Comparison of ENCODE assay signal across 6 cellular contexts in genomic region chr2:240557101-240557751, GRCh38. TPM values are rescaled to one million over a fixed set of nuclear protein-coding genes. Genes with fewer than 3 reads are reported as not detected.
DNase-seq lines count a peak whose midpoint lies in the region; ATAC-seq and TF ChIP-seq lines count a peak whose summit lies in the region.

No MANE protein-coding gene starts in this region.

- WGBS in IMR-90 (ENCODE audit: extremely low coverage in 2 of 2, insufficient read length in 1 of 2), 2 experiments, result 24% methylated on average over 14 of the region's 51 CpGs; no CpG with 5 or more reads in 1 of the 2 experiments
- WGBS in ectodermal cell, 2 experiments, result 63% methylated on average over 51 of the region's 51 CpGs

- H3K9ac ChIP-seq in IMR-90 (ENCODE audit: low read depth, low read length), result no peak overlapping the region

- H3K4me2 ChIP-seq in IMR-90 (ENCODE audit: low read depth, low read length), result peak overlapping the region; percentile 19; the same call in 1 of the 2 replicates

- H3K4me1 ChIP-seq in IMR-90 (ENCODE audit: control insufficient read depth, insufficient read depth, low read length) (peaks cover 5% of the 10 kb centered on the region), ectodermal cell (ENCODE audit: control insufficient read depth, insufficient read depth, low read length) (no peaks in the 10 kb centered on the region)

- H2AFZ ChIP-seq in IMR-90 (replicated peaks; ENCODE audit: low read length, poor library complexity), result peak overlapping the region; percentile 74

- H4K91ac ChIP-seq in IMR-90 (ENCODE audit: insufficient read depth, low read depth, low read length), result no peak overlapping the region

- H3K79me1 ChIP-seq in IMR-90 (ENCODE audit: low read depth in 1 of 2, low read length in 2 of 2), result peaks cover 29 to 58% of the 10 kb centered on the region in 2 experiments

- H4K8ac ChIP-seq in IMR-90 (ENCODE audit: low read depth in 2 of 2, low read length in 2 of 2), result no peak overlapping the region

- intact Hi-C loops in IMR-90 (cut with micrococcal nuclease), result no loop called here

- peaks cover 26% of the 10 kb centered on the region for H4K20me1 ChIP-seq in IMR-90 (ENCODE audit: insufficient read depth, low read length)

- H3K27ac ChIP-seq in IMR-90 (ENCODE audit: insufficient read depth, low read length) (no peak overlapping the region), ectodermal cell (ENCODE audit: insufficient read depth, low read depth, low read length, poor library complexity, severe bottlenecking) (no peak overlapping the region)

- no peak for TF ChIP-seq POLR2A in IMR-90 (IDR thresholded peaks at IDR 0.05; ENCODE audit: low read depth, low read length)

- no peak overlapping the region for H3K4ac ChIP-seq in IMR-90 (ENCODE audit: low read depth, low read length)

- H2BK15ac ChIP-seq in IMR-90 (ENCODE audit: low read depth, low read length), result no peak overlapping the region

- BruUV-seq in IMR-90 (replicated peaks; lab: Mats Ljungman, UMichigan), result no TSS peak

- H3K23ac ChIP-seq in IMR-90 (ENCODE audit: low read depth, low read length), result no peak overlapping the region

- H3K27me3 ChIP-seq in IMR-90 (ENCODE audit: control insufficient read depth, insufficient read depth, low read length) (no peaks in the 10 kb centered on the region), ectodermal cell (ENCODE audit: control insufficient read depth, insufficient read depth, low read length, poor library complexity, severe bottlenecking) (peaks cover 28% of the 10 kb centered on the region)

- ATAC-seq in IMR-90 (ENCODE audit: low read depth) (no peak), GM21423 (IDR thresholded peaks at IDR 0.05; ENCODE audit: unreplicated experiment) (no peak)

- TF ChIP-seq CTCF in IMR-90 (conservative IDR thresholded peaks at IDR 0.05; ENCODE audit: low read depth, low read length), result no peak

- peak overlapping the region; percentile 58 for H2AK9ac ChIP-seq in IMR-90 (replicated peaks; ENCODE audit: low read depth, low read length, poor library complexity)

- no peak overlapping the region for H3K18ac ChIP-seq in IMR-90 (ENCODE audit: low read depth, low read length)

- H3K56ac ChIP-seq in IMR-90 (ENCODE audit: extremely low read depth, insufficient read depth, low read length), result no peak overlapping the region

- no peak overlapping the region for H4K5ac ChIP-seq in IMR-90 (ENCODE audit: low read depth, low read length)

- DNase-seq in IMR-90 (no peak), retina (peak; percentile 68), NCI-H345 (lab: John Stamatoyannopoulos, UW) (no peak), hepatic stellate cell (ENCODE audit: low spot score) (no peak)

- in situ Hi-C loops in IMR-90 (cut with MboI; ENCODE audit: low sequenced_read_pairs), result no loop called here

- H2BK20ac ChIP-seq in IMR-90 (ENCODE audit: low read depth, low read length), result no peak overlapping the region

- CTCF ChIA-PET in IMR-90 (lab: Yijun Ruan, JAX), result no interaction called here

- dilution Hi-C loops in IMR-90 (cut with HindIII; ENCODE audit: low sequenced_read_pairs, unreplicated experiment), result no loop called here

- H2BK5ac ChIP-seq in IMR-90 (ENCODE audit: low read depth, low read length, poor library complexity, severe bottlenecking), result no peak overlapping the region

- peak overlapping the region; percentile 7; the same call in 1 of the 2 replicates for H3K4me3 ChIP-seq in IMR-90 (ENCODE audit: insufficient read depth, low read depth, low read length)
- H3K4me3 ChIP-seq in ectodermal cell (ENCODE audit: insufficient read depth, low read depth, low read length), result peak overlapping the region; percentile 32

- H3K9me3 ChIP-seq in IMR-90 (ENCODE audit: control insufficient read depth, insufficient read depth, low read length) (no peaks in the 10 kb centered on the region), ectodermal cell (ENCODE audit: control insufficient read depth, low read length) (no peaks in the 10 kb centered on the region)

- no peak overlapping the region for H2AK5ac ChIP-seq in IMR-90 (ENCODE audit: low read depth, low read length)

- no peak overlapping the region for H2BK120ac ChIP-seq in IMR-90 (ENCODE audit: low read depth, low read length)

- POLR2A ChIA-PET in IMR-90 (lab: Charles Lee; ENCODE audit: unreplicated experiment), result no interaction called here

- peaks cover 26% of the 10 kb centered on the region for H3K9me1 ChIP-seq in IMR-90 (ENCODE audit: insufficient read depth, low read length)

- H3K36me3 ChIP-seq in IMR-90 (ENCODE audit: control insufficient read depth, insufficient read depth, low read length) (peaks cover 7% of the 10 kb centered on the region), ectodermal cell (ENCODE audit: control insufficient read depth, insufficient read depth, low read length) (no peaks in the 10 kb centered on the region)

- H3K14ac ChIP-seq in IMR-90 (replicated peaks; ENCODE audit: low read depth, low read length), result no peak overlapping the region

- no peak for TF ChIP-seq RAD21 in IMR-90 (IDR thresholded peaks at IDR 0.05; ENCODE audit: low read length)

TF ChIP-seq in IMR-90, 13 proteins besides CTCF, POLR2A, EP300 and RAD21:
- TF ChIP-seq MAFK (IDR thresholded peaks at IDR 0.05; ENCODE audit: low read depth, low read length) (no peak), MXI1 (IDR thresholded peaks at IDR 0.05; ENCODE audit: borderline replicate concordance, low read depth, low read length) (no peak; the same call in 1 of the 2 replicates), CHD1 (IDR thresholded peaks at IDR 0.05; ENCODE audit: low read depth, low read length) (no peak), SMC3 (IDR thresholded peaks at IDR 0.05; ENCODE audit: low read depth, low read length) (no peak), RFX5 (IDR thresholded peaks at IDR 0.05; ENCODE audit: low read depth, low read length) (no peak), NFE2L2 (IDR thresholded peaks at IDR 0.05; ENCODE audit: low read depth, low read length) (no peak), BHLHE40 (IDR thresholded peaks at IDR 0.05; ENCODE audit: low read depth, low read length) (no peak), CEBPB (IDR thresholded peaks at IDR 0.05; ENCODE audit: low read depth, low read length) (no peak), MAZ (IDR thresholded peaks at IDR 0.05; ENCODE audit: borderline replicate concordance, low read depth, low read length) (no peak), USF2 (IDR thresholded peaks at IDR 0.05; ENCODE audit: low read depth, low read length) (no peak), RCOR1 (IDR thresholded peaks at IDR 0.05; ENCODE audit: insufficient replicate concordance, low read length) (no peak), ELK1 (IDR thresholded peaks at IDR 0.05; ENCODE audit: borderline replicate concordance, low read depth, low read length) (no peak), FOS (IDR thresholded peaks at IDR 0.05; ENCODE audit: low read depth, low read length) (no peak)
TF ChIP-seq in IMR-90: peak in this region for 0.

RNA-seq across cellular contexts. Expression of gene ANKMY1, which starts 0.6 kb away (rescaled TPM):
- total RNA-seq in IMR-90 (2012; rRNA removed), result 2.9 and 3.3 TPM in 2 replicates
- 4.1 and 5.5 TPM in 2 replicates for polyA plus RNA-seq in IMR-90 (2012; rRNA removed)
- polyA plus RNA-seq in IMR-90 (2012; cell fraction: cytosol; rRNA removed), result 2.3 and 2.6 TPM in 2 replicates
- 16.4 and 17.5 TPM in 2 replicates for polyA plus RNA-seq in IMR-90 (2012; cell fraction: nucleus; rRNA removed; ENCODE audit: low replicate concordance)
- polyA plus RNA-seq in ectodermal cell (2013, experiment 1 of 4), result 8.2 TPM
- polyA plus RNA-seq in ectodermal cell (2013, experiment 2 of 4), result 10.6 TPM
- polyA plus RNA-seq in ectodermal cell (2013, experiment 3 of 4), result 6.5 TPM
- polyA plus RNA-seq in ectodermal cell (2013, experiment 4 of 4), result 6.9 TPM

RNA-seq across cellular contexts. Expression of gene DUSP28, which starts 2.9 kb away (rescaled TPM):
- 1.1 and 2.5 TPM in 2 replicates for total RNA-seq in IMR-90 (2012; rRNA removed)
- 3.3 TPM in 2 replicates for polyA plus RNA-seq in IMR-90 (2012; rRNA removed)
- 3.0 and 3.2 TPM in 2 replicates for polyA plus RNA-seq in IMR-90 (2012; cell fraction: cytosol; rRNA removed)
- 2.6 and 5.3 TPM in 2 replicates for polyA plus RNA-seq in IMR-90 (2012; cell fraction: nucleus; rRNA removed; ENCODE audit: low replicate concordance)
- 4.4 TPM for polyA plus RNA-seq in ectodermal cell (2013, experiment 1 of 4)
- 7.3 TPM for polyA plus RNA-seq in ectodermal cell (2013, experiment 2 of 4)
- 5.4 TPM for polyA plus RNA-seq in ectodermal cell (2013, experiment 3 of 4)
- polyA plus RNA-seq in ectodermal cell (2013, experiment 4 of 4), result 6.4 TPM

RNA-seq across cellular contexts. Expression of gene RNPEPL1, which starts 11.1 kb away (rescaled TPM):
- 3.8 and 3.9 TPM in 2 replicates for total RNA-seq in IMR-90 (2012; rRNA removed)
- polyA plus RNA-seq in IMR-90 (2012; rRNA removed), result 15.9 and 18.7 TPM in 2 replicates
- 10.5 and 25.6 TPM in 2 replicates for polyA plus RNA-seq in IMR-90 (2012; cell fraction: cytosol; rRNA removed)
- 31.4 and 92.4 TPM in 2 replicates for polyA plus RNA-seq in IMR-90 (2012; cell fraction: nucleus; rRNA removed; ENCODE audit: low replicate concordance)
- polyA plus RNA-seq in ectodermal cell (2013, experiment 1 of 4), result 8.3 TPM
- 12.3 TPM for polyA plus RNA-seq in ectodermal cell (2013, experiment 2 of 4)
- 8.2 TPM for polyA plus RNA-seq in ectodermal cell (2013, experiment 3 of 4)
- 9.7 TPM for polyA plus RNA-seq in ectodermal cell (2013, experiment 4 of 4)

RNA-seq across cellular contexts. Expression of gene CAPN10, which starts 29.3 kb away (rescaled TPM):
- total RNA-seq in IMR-90 (2012; rRNA removed), result 5.6 and 6.3 TPM in 2 replicates
- polyA plus RNA-seq in IMR-90 (2012; rRNA removed), result 20.9 and 27.4 TPM in 2 replicates
- polyA plus RNA-seq in IMR-90 (2012; cell fraction: cytosol; rRNA removed), result 11.6 and 19.3 TPM in 2 replicates
- polyA plus RNA-seq in IMR-90 (2012; cell fraction: nucleus; rRNA removed; ENCODE audit: low replicate concordance), result 72.5 and 181 TPM in 2 replicates
- 39.0 TPM for polyA plus RNA-seq in ectodermal cell (2013, experiment 1 of 4)
- 40.5 TPM for polyA plus RNA-seq in ectodermal cell (2013, experiment 2 of 4)
- polyA plus RNA-seq in ectodermal cell (2013, experiment 3 of 4), result 40.3 TPM
- polyA plus RNA-seq in ectodermal cell (2013, experiment 4 of 4), result 41.1 TPM
